11 cellular contexts compared by ENCODE assay signal in genomic region chr10:5448333-5449048, GRCh38. TPM values are rescaled to one million over a fixed set of nuclear protein-coding genes. Genes with fewer than 3 reads are reported as not detected.
DNase-seq lines count a peak whose midpoint lies in the region; ATAC-seq and TF ChIP-seq lines count a peak whose summit lies in the region.
"Had no signal": no experiment of that assay in that cellular context is flagged by ENCODE, and none has a peak within 500 bp of the region (broad histone marks: within the 10 kb centered on the region; RNA-seq: fewer than 3 reads in every experiment).

No MANE protein-coding gene starts in this region.

- 92 to 96% methylated on average over 3 to 7 of the region's 7 CpGs for WGBS in endodermal cell (ENCODE audit: insufficient coverage in 1 of 2, insufficient read length in 1 of 2), 2 experiments

- DNase-seq in AG09309 (ENCODE audit: low read depth) = no peak
- DNase-seq in LoVo (ENCODE audit: low spot score) = peak; percentile 60
- DNase-seq in endodermal cell = no peak
- no peak for DNase-seq in naive thymus-derived CD4-positive, alpha-beta T cell
- DNase-seq in activated naive CD4-positive, alpha-beta T cell treated with Interleukin-2 at 50 U/mL for 16 hours = no peak
- no peak for DNase-seq in T-helper 9 cell
- DNase-seq: GOT3, T-helper 17 cell had no signal

- H3K4me3 Mint-ChIP-seq in endodermal cell = peak overlapping the region; percentile 65
- H3K4me3 Mint-ChIP-seq in naive thymus-derived CD4-positive, alpha-beta T cell = peak overlapping the region; percentile 48 to 100 (median 86)

- CTCF ChIA-PET in naive thymus-derived CD4-positive, alpha-beta T cell (lab: Charles Lee) = interaction anchor here (1.1 to 12.4 kb wide), 2 partner anchors 16 to 176 kb away, joined by 6 to 340 read pairs; no protein-coding TSS in a partner anchor

- H3K9me3 ChIP-seq in endodermal cell (ENCODE audit: control insufficient read depth, low read length) = no peaks in the 10 kb centered on the region
- no peaks in the 10 kb centered on the region for H3K9me3 ChIP-seq in naive thymus-derived CD4-positive, alpha-beta T cell (ENCODE audit: control insufficient read depth in 2 of 3, low read length in 3 of 3)

- intact Hi-C loops in naive thymus-derived CD4-positive, alpha-beta T cell (cut with micrococcal nuclease) = loop anchor here (5.0 to 10.0 kb wide), 3 partner anchors 364 to 439 kb away; partner anchors contain the start of genes GDI2 (in 2 of the 2) and ANKRD16 (in 1 of the 2)

- no peaks in the 10 kb centered on the region for H3K27me3 ChIP-seq in endodermal cell (ENCODE audit: control insufficient read depth, insufficient read depth, low read length, poor library complexity, severe bottlenecking)
- H3K27me3 ChIP-seq in naive thymus-derived CD4-positive, alpha-beta T cell (ENCODE audit: control insufficient read depth in 2 of 2, insufficient read depth in 2 of 2, low read length in 2 of 2) = no peaks in the 10 kb centered on the region

- H3K9ac ChIP-seq in endodermal cell (ENCODE audit: extremely low read depth, low read length, poor library complexity, severe bottlenecking) = peak overlapping the region; percentile 9

- POLR2A ChIA-PET in naive thymus-derived CD4-positive, alpha-beta T cell (lab: Charles Lee) = interaction anchor here (0.6 to 4.5 kb wide), 8 partner anchors 7 to 1730 kb away, joined by 3 to 70 read pairs (median 5); no protein-coding TSS in a partner anchor

- H3K27ac Mint-ChIP-seq in endodermal cell = no peak overlapping the region
- peak overlapping the region in 5 of 9 donors; percentile 22 to 62 (median 53) for H3K27ac Mint-ChIP-seq in naive thymus-derived CD4-positive, alpha-beta T cell

- peaks cover 20% of the 10 kb centered on the region for H3K36me3 Mint-ChIP-seq in endodermal cell (ENCODE audit: low read depth)
- peaks cover under 1 to 19% (median 8%) of the 10 kb centered on the region in 5 donors for H3K36me3 Mint-ChIP-seq in naive thymus-derived CD4-positive, alpha-beta T cell

- no peak overlapping the region for H3K27ac ChIP-seq in endodermal cell (ENCODE audit: low read depth, low read length)
- H3K27ac ChIP-seq in naive thymus-derived CD4-positive, alpha-beta T cell (ENCODE audit: low read depth, low read length) = no peak overlapping the region

- TF ChIP-seq CTCF in AG09309 (IDR thresholded peaks at IDR 0.05; ENCODE audit: control insufficient read depth, insufficient read depth, low read depth, low read length, missing control alignments) = no peak
- TF ChIP-seq CTCF in endodermal cell (conservative IDR thresholded peaks at IDR 0.05) = no peak

- H3K4me3 ChIP-seq in AG09309 (ENCODE audit: control insufficient read depth, low read depth, low read length) (peak overlapping the region; percentile 66), endodermal cell (ENCODE audit: low read length) (peak overlapping the region; percentile 86)
- H3K4me3 ChIP-seq in naive thymus-derived CD4-positive, alpha-beta T cell (ENCODE audit: low read length) = peak overlapping the region; percentile 25

- H3K9me3 Mint-ChIP-seq in endodermal cell = no peaks in the 10 kb centered on the region
- H3K9me3 Mint-ChIP-seq in naive thymus-derived CD4-positive, alpha-beta T cell = peaks cover 0 to 3% (median 0%) of the 10 kb centered on the region in 11 donors

- no peak for ATAC-seq in naive thymus-derived CD4-positive, alpha-beta T cell
- no peak for ATAC-seq in HG03378 (IDR thresholded peaks at IDR 0.05; ENCODE audit: unreplicated experiment)
- ATAC-seq in GM18907 (IDR thresholded peaks at IDR 0.05; ENCODE audit: unreplicated experiment) = no peak

- peaks cover 24% of the 10 kb centered on the region for H3K4me1 Mint-ChIP-seq in endodermal cell
- peaks cover 18 to 74% (median 58%) of the 10 kb centered on the region in 7 donors for H3K4me1 Mint-ChIP-seq in naive thymus-derived CD4-positive, alpha-beta T cell

- H3K27me3 Mint-ChIP-seq in endodermal cell (ENCODE audit: insufficient read depth) = no peaks in the 10 kb centered on the region
- H3K27me3 Mint-ChIP-seq in naive thymus-derived CD4-positive, alpha-beta T cell = no peaks in the 10 kb centered on the region
- H3K27me3 Mint-ChIP-seq: T-helper 17 cell had no signal

- peaks cover 20% of the 10 kb centered on the region for H3K36me3 ChIP-seq in endodermal cell (ENCODE audit: control insufficient read depth, insufficient read depth, low read length)
- peaks cover 0 to 14% (median 3%) of the 10 kb centered on the region in 3 experiments for H3K36me3 ChIP-seq in naive thymus-derived CD4-positive, alpha-beta T cell (ENCODE audit: control insufficient read depth in 2 of 3, insufficient read depth in 3 of 3, low read length in 3 of 3)

- H3K4me1 ChIP-seq in endodermal cell (ENCODE audit: control insufficient read depth, insufficient read depth, low read length) = peaks cover 6% of the 10 kb centered on the region
- H3K4me1 ChIP-seq in naive thymus-derived CD4-positive, alpha-beta T cell (ENCODE audit: control insufficient read depth in 2 of 2, insufficient read depth in 2 of 2, low read length in 2 of 2) = peaks cover 0 to 24% of the 10 kb centered on the region in 2 donors

RNA-seq across cellular contexts. Expression of gene NET1, which starts 36.1 kb away (rescaled TPM):
- 10 to 100 TPM; 47.3 to 64.9 TPM for total RNA-seq in endodermal cell
- 36.3 TPM for polyA plus RNA-seq in endodermal cell (2013, experiment 1 of 2)
- polyA plus RNA-seq in endodermal cell (2013, experiment 2 of 2) = 33.0 TPM
- total RNA-seq in naive thymus-derived CD4-positive, alpha-beta T cell = 10 to 100 TPM; 31.6 to 61.6 (median 33.2) TPM
- polyA plus RNA-seq in naive thymus-derived CD4-positive, alpha-beta T cell = 10 to 100 TPM; 47.9 to 52.9 TPM

RNA-seq across cellular contexts. Expression of gene TUBAL3, which starts 43.9 kb away (rescaled TPM):
- total RNA-seq in endodermal cell = not detected
- polyA plus RNA-seq in endodermal cell (2013, experiment 1 of 2) = not detected
- not detected for polyA plus RNA-seq in endodermal cell (2013, experiment 2 of 2)
- not detected for total RNA-seq in naive thymus-derived CD4-positive, alpha-beta T cell
- polyA plus RNA-seq in naive thymus-derived CD4-positive, alpha-beta T cell = not detected
- total RNA-seq: T-helper 17 cell had no signal

RNA-seq across cellular contexts. Expression of gene CALML5, which starts 50.9 kb away (rescaled TPM):
- total RNA-seq in endodermal cell = not detected
- not detected for polyA plus RNA-seq in endodermal cell (2013, experiment 1 of 2)
- not detected for polyA plus RNA-seq in endodermal cell (2013, experiment 2 of 2)
- not detected for total RNA-seq in naive thymus-derived CD4-positive, alpha-beta T cell
- not detected for polyA plus RNA-seq in naive thymus-derived CD4-positive, alpha-beta T cell
- total RNA-seq: renal cortical epithelial cell, T-helper 17 cell had no signal

Comparison
In these comparisons a context has a peak if more than half of its experiments do, and no peak if none do; other contexts are left out.
1. H3K4me3 ChIP-seq: peak in every context shown above with its lines; median percentile 86 in endodermal cell; 66 in AG09309; 25 in naive thymus-derived CD4-positive, alpha-beta T cell.